ENCODE assay signal across 27 cellular contexts in genomic region chr2:3669656-3670055, GRCh38. TPM values are rescaled to one million over a fixed set of nuclear protein-coding genes. Genes with fewer than 3 reads are reported as not detected.
"Had no signal": no experiment of that assay in that cellular context is flagged by ENCODE, and none has a peak within 500 bp of the region (broad histone marks: within the 10 kb centered on the region; RNA-seq: fewer than 3 reads in every experiment).

No MANE protein-coding gene starts in this region.

- H3K27me3 ChIP-seq: Peyer's patch had no signal

- H3K4me3 Mint-ChIP-seq: activated CD4-positive, alpha-beta T cell treated with anti-CD3 and anti-CD28 coated beads, Interleukin-2, amount 10 ng/mL, durations not matched to agents 24 days and 14 days; activated CD8-positive, alpha-beta T cell treated with anti-CD3 and anti-CD28 coated beads, Interleukin-2, amount 10 ng/mL, durations not matched to agents 7 days and 5 days; activated naive CD4-positive, alpha-beta T cell treated with anti-CD3 and anti-CD28 coated beads for 36 hours; activated naive CD8-positive, alpha-beta T cell; brain; T-helper 1 cell treated with Interleukin-12 subunit alpha and Interleukin-12 subunit beta and Interleukin-4 antibody, amounts not matched to agents 30 μg/mL and 1 μg/mL, for 36 hours; WTC11 had no signal

- H3K9me3 Mint-ChIP-seq: activated CD4-positive, alpha-beta T cell treated with anti-CD3 and anti-CD28 coated beads, Interleukin-2, amount 10 ng/mL, durations not matched to agents 24 days and 14 days; activated naive CD4-positive, alpha-beta T cell treated with anti-CD3 and anti-CD28 coated beads for 36 hours; T-helper 1 cell treated with Interleukin-12 subunit alpha and Interleukin-12 subunit beta and Interleukin-4 antibody, amounts not matched to agents 30 μg/mL and 1 μg/mL, for 36 hours had no signal

- H3K27me3 Mint-ChIP-seq: activated CD4-positive, alpha-beta T cell treated with anti-CD3 and anti-CD28 coated beads, Interleukin-2, amount 10 ng/mL, durations not matched to agents 24 days and 14 days had no signal

- H3K9me3 ChIP-seq: Peyer's patch, SJSA1 had no signal

- ATAC-seq: activated CD8-positive, alpha-beta T cell treated with anti-CD3 and anti-CD28 coated beads, Interleukin-2, amount 10 ng/mL, durations not matched to agents 7 days and 5 days; SK-N-SH treated with all-trans-retinoic acid at 6 μM for 48 hours; WTC11 had no signal

- H3K36me3 Mint-ChIP-seq: activated naive CD8-positive, alpha-beta T cell; brain had no signal

- H3K36me3 ChIP-seq: Peyer's patch, SJSA1 had no signal

- H3K4me1 ChIP-seq: Peyer's patch, SJSA1 had no signal

- H3K27ac ChIP-seq: Peyer's patch, SJSA1 had no signal

- H3K4me1 Mint-ChIP-seq: activated CD4-positive, alpha-beta T cell treated with anti-CD3 and anti-CD28 coated beads, Interleukin-2, amount 10 ng/mL, durations not matched to agents 24 days and 14 days; WTC11 had no signal

- DNase-seq: activated CD4-positive, alpha-beta T cell treated with anti-CD3 and anti-CD28 coated beads for 1 hour; activated CD4-positive, alpha-beta T cell treated with anti-CD3 and anti-CD28 coated beads, Interleukin-2, amount 10 ng/mL, durations not matched to agents 24 days and 14 days; activated CD8-positive, alpha-beta memory T cell treated with anti-CD3 and anti-CD28 coated beads, Interleukin-2, amount 50 U/mL, for 48 hours; activated CD8-positive, alpha-beta T cell treated with anti-CD3 and anti-CD28 coated beads, Interleukin-2, amount 10 ng/mL, durations not matched to agents 7 days and 5 days; activated gamma-delta T cell; activated naive CD4-positive, alpha-beta T cell treated with anti-CD3 and anti-CD28 coated beads for 36 hours; activated T-cell treated with anti-CD3 and anti-CD28 coated beads, Interleukin-2, amount 50 U/mL, for 1 hour; amygdala; Karpas-422; MM.1S; NCI-H1105 treated with DMSO at 0.1 percent for 48 hours; NCI-H1436 treated with DMSO at 0.1 percent for 48 hours; NCI-H187; NCI-H2081; NCI-H446; NCI-H524; SHP77; SW 1271 had no signal

- H3K4me3 ChIP-seq: K562, Peyer's patch, SJSA1 had no signal

- H3K27ac Mint-ChIP-seq: activated CD4-positive, alpha-beta T cell treated with anti-CD3 and anti-CD28 coated beads, Interleukin-2, amount 10 ng/mL, durations not matched to agents 24 days and 14 days; activated CD8-positive, alpha-beta T cell treated with anti-CD3 and anti-CD28 coated beads, Interleukin-2, amount 10 ng/mL, durations not matched to agents 7 days and 5 days; activated naive CD4-positive, alpha-beta T cell treated with anti-CD3 and anti-CD28 coated beads for 36 hours; activated naive CD8-positive, alpha-beta T cell; brain; T-helper 1 cell treated with Interleukin-12 subunit alpha and Interleukin-12 subunit beta and Interleukin-4 antibody, amounts not matched to agents 30 μg/mL and 1 μg/mL, for 36 hours; WTC11 had no signal

RNA-seq across cellular contexts. Expression of gene ALLC, which starts 11.7 kb away (rescaled TPM):
- total RNA-seq: activated CD4-positive, alpha-beta T cell treated with anti-CD3 and anti-CD28 coated beads, Interleukin-2, amount 10 ng/mL, durations not matched to agents 24 days and 14 days; activated CD8-positive, alpha-beta T cell treated with anti-CD3 and anti-CD28 coated beads, Interleukin-2, amount 10 ng/mL, durations not matched to agents 7 days and 5 days; activated naive CD4-positive, alpha-beta T cell treated with anti-CD3 and anti-CD28 coated beads for 36 hours; astrocyte; K562; Peyer's patch; SJSA1; WTC11 had no signal
- polyA plus RNA-seq: K562 had no signal

RNA-seq across cellular contexts. Expression of gene DCDC2C, which starts 33.7 kb away (rescaled TPM):
- total RNA-seq: activated CD4-positive, alpha-beta T cell treated with anti-CD3 and anti-CD28 coated beads, Interleukin-2, amount 10 ng/mL, durations not matched to agents 24 days and 14 days; activated CD8-positive, alpha-beta T cell treated with anti-CD3 and anti-CD28 coated beads, Interleukin-2, amount 10 ng/mL, durations not matched to agents 7 days and 5 days; activated naive CD4-positive, alpha-beta T cell treated with anti-CD3 and anti-CD28 coated beads for 36 hours; astrocyte; K562; Peyer's patch; SJSA1; WTC11 had no signal
- polyA plus RNA-seq: K562 had no signal
